11 cellular contexts compared by ENCODE assay signal in the genomic region with DNA sequence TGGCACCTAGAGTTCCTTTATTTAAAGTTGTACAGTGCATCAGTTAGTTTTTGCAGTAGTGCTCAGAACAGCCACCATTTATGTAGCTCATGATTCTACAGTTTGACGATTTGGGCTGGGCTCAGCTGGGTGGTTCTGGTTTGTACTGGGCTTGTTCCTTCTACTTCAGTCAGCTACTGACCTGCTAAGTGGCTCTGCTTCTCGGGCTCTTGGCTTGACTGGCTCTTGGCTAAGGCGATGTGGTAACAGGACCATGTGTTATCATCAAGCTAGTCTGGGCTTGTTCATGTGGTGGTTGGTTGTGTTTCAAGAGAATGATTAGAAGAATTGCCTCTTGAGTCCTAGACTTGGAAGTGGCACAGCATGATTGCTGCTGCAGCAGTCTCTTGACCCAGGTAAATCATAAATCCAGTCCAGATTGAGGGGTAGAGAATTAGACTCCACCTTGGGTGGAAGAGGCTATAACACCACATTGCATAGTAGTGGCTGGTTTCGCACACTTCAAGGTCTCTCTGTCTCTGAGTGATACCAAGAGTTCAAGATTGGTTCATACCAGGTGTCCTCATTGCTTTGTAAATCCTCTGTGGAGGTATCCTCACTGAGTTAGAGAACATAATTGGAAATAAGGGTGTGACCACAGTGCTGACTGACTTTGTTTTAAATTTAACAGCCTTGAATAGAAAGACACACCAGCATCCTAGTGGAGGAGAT.
DNase-seq lines count a peak whose midpoint lies in the region; ATAC-seq and TF ChIP-seq lines count a peak whose summit lies in the region.
"Had no signal": no experiment of that assay in that cellular context is flagged by ENCODE, and none has a peak within 500 bp of the region (broad histone marks: within the 10 kb centered on the region; RNA-seq: fewer than 3 reads in every experiment).

No MANE protein-coding gene starts in this region.

- H3K4me1 ChIP-seq in mammary epithelial cell (ENCODE audit: insufficient read depth, low read length) = peaks cover 28% of the 10 kb centered on the region

- no peaks in the 10 kb centered on the region for H3K27me3 ChIP-seq in mammary epithelial cell (ENCODE audit: insufficient read depth, low read length)
- H3K27me3 ChIP-seq: sigmoid colon had no signal

- 42% methylated on average over 4 of the region's 4 CpGs for WGBS in mammary epithelial cell (ENCODE audit: low coverage, missing lambda C conversion rate)

- peak overlapping the region; percentile 49 for H3K4me2 ChIP-seq in mammary epithelial cell (ENCODE audit: insufficient read depth, low read depth, low read length)

- TF ChIP-seq CTCF in mammary epithelial cell (conservative IDR thresholded peaks at IDR 0.05 in 1 of 2, IDR thresholded peaks at IDR 0.05 in 1 of 2; ENCODE audit: extremely low read depth in 1 of 2, insufficient read depth in 1 of 2, low read depth in 1 of 2, low read length in 2 of 2) (no peak), GM13976 (IDR thresholded peaks at IDR 0.05; ENCODE audit: borderline replicate concordance, control extremely low read depth, extremely low read depth, insufficient read depth, missing control alignments) (no peak)

- CTCF ChIA-PET in mammary epithelial cell (lab: Charles Lee; ENCODE audit: low non-redundant PET) = interaction anchor here (1.3 kb wide), 1 partner anchor 16 kb away, joined by 4 read pairs; no protein-coding TSS in a partner anchor

- H3K36me3 ChIP-seq in mammary epithelial cell (ENCODE audit: insufficient read depth, low read length) = no peaks in the 10 kb centered on the region
- H3K36me3 ChIP-seq: sigmoid colon had no signal

- H3K79me2 ChIP-seq in mammary epithelial cell (ENCODE audit: insufficient read depth, low read length) = peaks cover 77% of the 10 kb centered on the region

- DNase-seq in mammary epithelial cell (peak; percentile 90), SIG-M5 treated with dmso at 0.1 percent for 504 hours (lab: John Stamatoyannopoulos, UW; ENCODE audit: unreplicated experiment) (no peak), 8988T (no peak), GM13976 (ENCODE audit: low spot score) (no peak)
- no peak for DNase-seq in activated naive CD4-positive, alpha-beta T cell treated with anti-CD3 and anti-CD28 coated beads, Interleukin-2, amount 50 U/mL, for 16 hours
- DNase-seq: activated CD4-positive, alpha-beta T cell treated with anti-CD3 and anti-CD28 coated beads for 48 hours; NCI-H524 treated with DMSO at 0.1 percent for 48 hours; sigmoid colon had no signal

- BruUV-seq in mammary epithelial cell (replicated peaks; lab: Mats Ljungman, UMichigan) = no TSS peak

- peak overlapping the region; percentile 31 for H2AFZ ChIP-seq in mammary epithelial cell (ENCODE audit: low read depth, low read length)

- intact Hi-C loops in mammary epithelial cell (cut with micrococcal nuclease) = loop anchor here (10.0 kb wide), 2 partner anchors 465 to 1715 kb away; a partner anchor contains a TSS

- H3K9ac ChIP-seq in mammary epithelial cell (ENCODE audit: insufficient read depth, low read length) = no peak overlapping the region

- H3K27ac ChIP-seq in mammary epithelial cell (ENCODE audit: insufficient read depth, low read depth, low read length) = peak overlapping the region; percentile 34
- H3K27ac ChIP-seq: sigmoid colon had no signal

- dilution Hi-C loops in mammary epithelial cell (cut with HindIII; ENCODE audit: low sequenced_read_pairs) = no loop called here

- no peak overlapping the region for H3K4me3 ChIP-seq in mammary epithelial cell (replicated peaks in 1 of 3; ENCODE audit: insufficient read depth in 1 of 3, low read depth in 2 of 3, low read length in 3 of 3)
- H3K4me3 ChIP-seq: sigmoid colon had no signal

- H4K20me1 ChIP-seq in mammary epithelial cell (ENCODE audit: insufficient read depth, low read length) = no peaks in the 10 kb centered on the region

- ATAC-seq in GM18508 (IDR thresholded peaks at IDR 0.05; ENCODE audit: insufficient read depth, unreplicated experiment) (peak; percentile 82), GM19468 (IDR thresholded peaks at IDR 0.05; ENCODE audit: extremely low read depth, unreplicated experiment) (peak; percentile 39), HG03103 (IDR thresholded peaks at IDR 0.05; ENCODE audit: low read depth, unreplicated experiment) (peak; percentile 54)

- H3K9me3 ChIP-seq in mammary epithelial cell (replicated peaks; ENCODE audit: insufficient read depth, low read length) = peaks cover 8% of the 10 kb centered on the region
- H3K9me3 ChIP-seq: sigmoid colon had no signal

- in situ Hi-C loops in mammary epithelial cell (cut with MboI; ENCODE audit: low sequenced_read_pairs in 2 of 2) (loop anchor here in 1 of 2 donors (25.0 kb wide), 1 partner anchor 157 kb away; no protein-coding TSS in a partner anchor), GM13976 (cut with MboI; ENCODE audit: low sequenced_read_pairs, unreplicated experiment) (loop anchor here (10.0 kb wide), 1 partner anchor 245 kb away; no protein-coding TSS in a partner anchor)
